In genomic region chr2:224901121-224901676, GRCh38 we compare ENCODE assay signal across 13 cellular contexts.
DNase-seq lines count a peak whose midpoint lies in the region; ATAC-seq and TF ChIP-seq lines count a peak whose summit lies in the region.
"Had no signal": no experiment of that assay in that cellular context is flagged by ENCODE, and none has a peak within 500 bp of the region (broad histone marks: within the 10 kb centered on the region; RNA-seq: fewer than 3 reads in every experiment).

No MANE protein-coding gene starts in this region.

- peak; percentile 34 for DNase-seq in stimulated activated CD4-positive, alpha-beta T cell treated with anti-CD3 and anti-CD28 coated beads, Interleukin-15, amount 100 ng/mL, for 24 hours
- DNase-seq in stimulated activated CD4-positive, alpha-beta T cell treated with anti-CD3 and anti-CD28 coated beads, Interleukin-12 subunit alpha, Interleukin-12 subunit beta, amount 100 ng/mL, for 4 hours, result no peak
- DNase-seq in NCI-H2029 (lab: John Stamatoyannopoulos, UW) (peak; percentile 93), AG20443 (ENCODE audit: low spot score) (no peak)
- no peak for DNase-seq in effector CD4-positive, alpha-beta T cell
- DNase-seq: activated effector memory CD4-positive, alpha-beta T cell treated with anti-CD3 and anti-CD28 coated beads, Interleukin-2, amount 50 U/mL, for 16 hours; body of pancreas; MM.1S; NCI-H446 treated with DMSO at 0.1 percent for 48 hours; ovary had no signal

- H3K36me3 Mint-ChIP-seq in stimulated activated naive CD8-positive, alpha-beta T cell treated with anti-CD3 and anti-CD28 coated beads, Interleukin-15, Interleukin-2, amounts not matched to agents 100 ng/mL and 50 ng/mL, for 24 hours (ENCODE audit: low read depth), result peaks cover 52% of the 10 kb centered on the region

- no peak for ATAC-seq in GM18517 (IDR thresholded peaks at IDR 0.05; ENCODE audit: unreplicated experiment)
- ATAC-seq: body of pancreas had no signal

- no peak overlapping the region for H3K4me3 Mint-ChIP-seq in stimulated activated naive CD8-positive, alpha-beta T cell treated with anti-CD3 and anti-CD28 coated beads, Interleukin-15, Interleukin-2, amounts not matched to agents 100 ng/mL and 50 ng/mL, for 24 hours

- H3K27me3 Mint-ChIP-seq in stimulated activated naive CD8-positive, alpha-beta T cell treated with anti-CD3 and anti-CD28 coated beads, Interleukin-15, Interleukin-2, amounts not matched to agents 100 ng/mL and 50 ng/mL, for 24 hours, result no peaks in the 10 kb centered on the region

- no peak for TF ChIP-seq CTCF in VCaP (conservative IDR thresholded peaks at IDR 0.05)

- peaks cover 66% of the 10 kb centered on the region for H3K4me1 Mint-ChIP-seq in stimulated activated naive CD8-positive, alpha-beta T cell treated with anti-CD3 and anti-CD28 coated beads, Interleukin-15, Interleukin-2, amounts not matched to agents 100 ng/mL and 50 ng/mL, for 24 hours (ENCODE audit: low read depth)

- H3K27ac ChIP-seq in VCaP, result peak overlapping the region; percentile 88
- H3K27ac ChIP-seq: body of pancreas, ovary had no signal

- peak overlapping the region; percentile 57 for H3K27ac Mint-ChIP-seq in stimulated activated naive CD8-positive, alpha-beta T cell treated with anti-CD3 and anti-CD28 coated beads, Interleukin-15, Interleukin-2, amounts not matched to agents 100 ng/mL and 50 ng/mL, for 24 hours

- H3K9me3 Mint-ChIP-seq in stimulated activated naive CD8-positive, alpha-beta T cell treated with anti-CD3 and anti-CD28 coated beads, Interleukin-15, Interleukin-2, amounts not matched to agents 100 ng/mL and 50 ng/mL, for 24 hours, result no peaks in the 10 kb centered on the region

Comparison
In these comparisons a context has a peak if more than half of its experiments do, and no peak if none do; other contexts are left out.
1. DNase-seq: peak in stimulated activated CD4-positive, alpha-beta T cell treated with anti-CD3 and anti-CD28 coated beads, Interleukin-15, amount 100 ng/mL, for 24 hours (single experiment) and NCI-H2029 (single experiment); none in stimulated activated CD4-positive, alpha-beta T cell treated with anti-CD3 and anti-CD28 coated beads, Interleukin-12 subunit alpha, Interleukin-12 subunit beta, amount 100 ng/mL, for 4 hours (single experiment), effector CD4-positive, alpha-beta T cell (single experiment) and AG20443 (single experiment).